In genomic region chr12:3086729-3087323, GRCh38 we compare ENCODE assay signal across 23 cellular contexts. TPM values are rescaled to one million over a fixed set of nuclear protein-coding genes. Genes with fewer than 3 reads are reported as not detected.
"Had no signal": no experiment of that assay in that cellular context is flagged by ENCODE, and none has a peak within 500 bp of the region (broad histone marks: within the 10 kb centered on the region; RNA-seq: fewer than 3 reads in every experiment).

No MANE protein-coding gene starts in this region.

- H3K4me3 ChIP-seq: body of pancreas, left lung had no signal

- H3K36me3 Mint-ChIP-seq: activated CD8-positive, alpha-beta memory T cell treated with anti-CD3 and anti-CD28 coated beads, Interleukin-2, amount 10 ng/mL, durations not matched to agents 7 days and 5 days; activated naive CD8-positive, alpha-beta T cell treated with anti-CD3 and anti-CD28 coated beads, Interleukin-2, amount 10 ng/mL, durations not matched to agents 7 days and 5 days; natural killer cell treated with Interleukin-12 subunit alpha and Interleukin-12 subunit beta and Interleukin-15 and Interleukin-18, amount 100 ng/mL, for 72 hours had no signal

- H3K27me3 ChIP-seq: body of pancreas, left lung had no signal

- ATAC-seq: activated CD8-positive, alpha-beta memory T cell treated with anti-CD3 and anti-CD28 coated beads, Interleukin-2, amount 10 ng/mL, durations not matched to agents 7 days and 5 days; left lung; natural killer cell treated with Interleukin-12 subunit alpha and Interleukin-12 subunit beta and Interleukin-15 and Interleukin-18, amount 100 ng/mL, for 72 hours; stimulated activated naive CD8-positive, alpha-beta T cell treated with anti-CD3 and anti-CD28 coated beads, Interleukin-15, amount 100 ng/mL, for 72 hours had no signal

- H3K9me3 Mint-ChIP-seq: activated CD4-positive, alpha-beta memory T cell treated with anti-CD3 and anti-CD28 coated beads, Interleukin-2, amount 10 ng/mL, durations not matched to agents 7 days and 5 days; activated naive CD8-positive, alpha-beta T cell treated with anti-CD3 and anti-CD28 coated beads, Interleukin-2, amount 10 ng/mL, durations not matched to agents 7 days and 5 days; activated T-helper 2 cell treated with anti-CD3 and anti-CD28 coated beads, Interferon-gamma antibody, Interleukin-2, Interleukin-4, amounts not matched to agents 10 μg/mL and 5 μg/mL and 100 μg/mL, durations not matched to agents 14 hours and 24 hours and 36 hours; natural killer cell treated with Interleukin-12 subunit alpha and Interleukin-12 subunit beta and Interleukin-15 and Interleukin-18, amount 100 ng/mL, for 72 hours; T-helper 2 cell treated with Interferon-gamma antibody and Interleukin-4, amounts not matched to agents 5 μg/mL and 100 μg/mL, for 36 hours had no signal

- H3K4me3 Mint-ChIP-seq: activated CD4-positive, alpha-beta memory T cell treated with anti-CD3 and anti-CD28 coated beads, Interleukin-2, amount 10 ng/mL, durations not matched to agents 7 days and 5 days; activated CD8-positive, alpha-beta memory T cell treated with anti-CD3 and anti-CD28 coated beads, Interleukin-2, amount 10 ng/mL, durations not matched to agents 7 days and 5 days; activated naive CD8-positive, alpha-beta T cell treated with anti-CD3 and anti-CD28 coated beads, Interleukin-2, amount 10 ng/mL, durations not matched to agents 7 days and 5 days; natural killer cell treated with Interleukin-12 subunit alpha and Interleukin-12 subunit beta and Interleukin-15 and Interleukin-18, amount 100 ng/mL, for 72 hours; stimulated activated naive CD8-positive, alpha-beta T cell treated with anti-CD3 and anti-CD28 coated beads, Interleukin-15, amount 100 ng/mL, for 72 hours; T-helper 2 cell treated with Interferon-gamma antibody and Interleukin-4, amounts not matched to agents 5 μg/mL and 100 μg/mL, for 36 hours had no signal

- H3K27ac ChIP-seq: epithelial cell of prostate had no signal

- H3K27ac Mint-ChIP-seq: activated CD4-positive, alpha-beta memory T cell treated with anti-CD3 and anti-CD28 coated beads, Interleukin-2, amount 10 ng/mL, durations not matched to agents 7 days and 5 days; activated CD8-positive, alpha-beta memory T cell treated with anti-CD3 and anti-CD28 coated beads, Interleukin-2, amount 10 ng/mL, durations not matched to agents 7 days and 5 days; activated naive CD8-positive, alpha-beta T cell treated with anti-CD3 and anti-CD28 coated beads, Interleukin-2, amount 10 ng/mL, durations not matched to agents 7 days and 5 days; activated T-helper 2 cell treated with anti-CD3 and anti-CD28 coated beads, Interferon-gamma antibody, Interleukin-2, Interleukin-4, amounts not matched to agents 10 μg/mL and 5 μg/mL and 100 μg/mL, durations not matched to agents 14 hours and 24 hours and 36 hours; natural killer cell treated with Interleukin-12 subunit alpha and Interleukin-12 subunit beta and Interleukin-15 and Interleukin-18, amount 100 ng/mL, for 72 hours; stimulated activated naive CD8-positive, alpha-beta T cell treated with anti-CD3 and anti-CD28 coated beads, Interleukin-15, amount 100 ng/mL, for 72 hours; T-helper 2 cell treated with Interferon-gamma antibody and Interleukin-4, amounts not matched to agents 5 μg/mL and 100 μg/mL, for 36 hours had no signal

- H3K27me3 Mint-ChIP-seq: activated CD4-positive, alpha-beta memory T cell treated with anti-CD3 and anti-CD28 coated beads, Interleukin-2, amount 10 ng/mL, durations not matched to agents 7 days and 5 days; activated naive CD8-positive, alpha-beta T cell treated with anti-CD3 and anti-CD28 coated beads, Interleukin-2, amount 10 ng/mL, durations not matched to agents 7 days and 5 days; natural killer cell treated with Interleukin-12 subunit alpha and Interleukin-12 subunit beta and Interleukin-15 and Interleukin-18, amount 100 ng/mL, for 72 hours; stimulated activated naive CD8-positive, alpha-beta T cell treated with anti-CD3 and anti-CD28 coated beads, Interleukin-15, amount 100 ng/mL, for 72 hours had no signal

- DNase-seq: activated CD4-positive, alpha-beta memory T cell treated with anti-CD3 and anti-CD28 coated beads, Interleukin-2, amount 10 ng/mL, durations not matched to agents 7 days and 5 days; activated CD4-positive, alpha-beta T cell treated with anti-CD3 and anti-CD28 coated beads for 48 hours; activated CD8-positive, alpha-beta memory T cell treated with anti-CD3 and anti-CD28 coated beads, Interleukin-2, amount 10 ng/mL, durations not matched to agents 7 days and 5 days; activated naive CD4-positive, alpha-beta T cell treated with Interleukin-2 at 50 U/mL for 16 hours; activated naive CD8-positive, alpha-beta T cell treated with anti-CD3 and anti-CD28 coated beads, Interleukin-2, amount 10 ng/mL, durations not matched to agents 7 days and 5 days; activated T-cell treated with anti-CD3 and anti-CD28 coated beads, Interleukin-2, amount 50 U/mL, for 1 hour; amygdala; body of pancreas; foreskin fibroblast; hypothalamus; left lung; mesendoderm; occipital lobe; SK-N-SH; small intestine; stimulated activated CD4-positive, alpha-beta T cell treated with anti-CD3 and anti-CD28 coated beads, Interleukin-15, amount 100 ng/mL, for 24 hours; stimulated activated CD4-positive, alpha-beta T cell treated with anti-CD3 and anti-CD28 coated beads, Interleukin-2, amount 100 ng/mL, for 48 hours; stimulated activated naive CD8-positive, alpha-beta T cell treated with anti-CD3 and anti-CD28 coated beads, Interleukin-15, amount 100 ng/mL, for 72 hours; trophoblast cell had no signal

- H3K9me3 ChIP-seq: body of pancreas, left lung, SK-N-SH had no signal

- H3K4me1 Mint-ChIP-seq: activated CD8-positive, alpha-beta memory T cell treated with anti-CD3 and anti-CD28 coated beads, Interleukin-2, amount 10 ng/mL, durations not matched to agents 7 days and 5 days; activated naive CD8-positive, alpha-beta T cell treated with anti-CD3 and anti-CD28 coated beads, Interleukin-2, amount 10 ng/mL, durations not matched to agents 7 days and 5 days; stimulated activated naive CD8-positive, alpha-beta T cell treated with anti-CD3 and anti-CD28 coated beads, Interleukin-15, amount 100 ng/mL, for 72 hours had no signal

- H3K36me3 ChIP-seq: left lung had no signal

RNA-seq across cellular contexts. Expression of gene TSPAN9, which starts 9.6 kb away (rescaled TPM):
- total RNA-seq: activated CD8-positive, alpha-beta memory T cell treated with anti-CD3 and anti-CD28 coated beads, Interleukin-2, amount 10 ng/mL, durations not matched to agents 7 days and 5 days had no signal
